Comparison of ENCODE assay signal across 7 cellular contexts in genomic region chr15:95146476-95146875, GRCh38.
"Had no signal": no experiment of that assay in that cellular context is flagged by ENCODE, and none has a peak within 500 bp of the region (broad histone marks: within the 10 kb centered on the region; RNA-seq: fewer than 3 reads in every experiment).

No MANE protein-coding gene starts in this region.

- FAIRE-seq: G401.6, GM12878, GM12891, GM12892, GM18507, GM19239 had no signal

- ATAC-seq: GM12878 had no signal

- H3K4me3 ChIP-seq: GM12878 had no signal

- DNase-seq: GF-D8 had no signal
